Comparison of ENCODE assay signal across 9 cellular contexts in genomic region chr19:50906217-50906616, GRCh38. TPM values are rescaled to one million over a fixed set of nuclear protein-coding genes. Genes with fewer than 3 reads are reported as not detected.
A peak's percentile ranks its signal among the peaks of the same experiment; 100 is the strongest.
DNase-seq lines count a peak whose midpoint lies in the region; ATAC-seq and TF ChIP-seq lines count a peak whose summit lies in the region.
"Had no signal": no experiment of that assay in that cellular context is flagged by ENCODE, and none has a peak within 500 bp of the region (broad histone marks: within the 10 kb centered on the region; RNA-seq: fewer than 3 reads in every experiment).

No MANE protein-coding gene starts in this region.

- no peaks in the 10 kb centered on the region for H3K9me3 Mint-ChIP-seq in activated T-cell treated with anti-CD3 and anti-CD28 coated beads, Interleukin-2, amount 50 U/mL, for 4 hours

- no peak overlapping the region for H3K9ac ChIP-seq in DND-41 (ENCODE audit: low read depth, low read length)

- no peak overlapping the region for H3K4me2 ChIP-seq in DND-41 (ENCODE audit: insufficient read depth, low read length)

- no peak for TF ChIP-seq POLR2A in uterus (IDR thresholded peaks at IDR 0.05)

- H3K4me3 ChIP-seq in DND-41 (ENCODE audit: low read depth in 1 of 2, low read length in 2 of 2) = no peak overlapping the region
- H3K4me3 ChIP-seq in kidney epithelial cell (ENCODE audit: low read depth, low read length) = no peak overlapping the region
- H3K4me3 ChIP-seq in uterus = no peak overlapping the region

- no peak overlapping the region for H3K4me3 Mint-ChIP-seq in activated T-cell treated with anti-CD3 and anti-CD28 coated beads, Interleukin-2, amount 50 U/mL, for 4 hours

- no peak overlapping the region for H3K27ac ChIP-seq in DND-41 (ENCODE audit: low read length)
- H3K27ac ChIP-seq in uterus = no peak overlapping the region

- H3K4me1 ChIP-seq in DND-41 (ENCODE audit: insufficient read depth, low read length) (no peaks in the 10 kb centered on the region), uterus (no peaks in the 10 kb centered on the region)

- H3K36me3 ChIP-seq in DND-41 (ENCODE audit: insufficient read depth, low read length) (no peaks in the 10 kb centered on the region), kidney epithelial cell (ENCODE audit: control insufficient read depth, insufficient read depth, low read length) (no peaks in the 10 kb centered on the region), uterus (no peaks in the 10 kb centered on the region)

- H3K27me3 ChIP-seq in DND-41 (ENCODE audit: insufficient read depth, low read length, poor library complexity) = no peaks in the 10 kb centered on the region
- peaks cover 30% of the 10 kb centered on the region for H3K27me3 ChIP-seq in kidney epithelial cell (ENCODE audit: control insufficient read depth, insufficient read depth, low read length)
- H3K27me3 ChIP-seq in uterus = peaks cover 0 to 4% of the 10 kb centered on the region in 2 donors

- ATAC-seq in DND-41 (ENCODE audit: insufficient read depth, low read depth) = no peak
- peak in 1 of 2 donors; percentile 44 for ATAC-seq in activated T-cell treated with anti-CD3 and anti-CD28 coated beads, Interleukin-2, amount 50 U/mL, for 4 hours
- no peak for ATAC-seq in HG02840 (IDR thresholded peaks at IDR 0.05; ENCODE audit: low FRiP score, unreplicated experiment)

- peaks cover 64% of the 10 kb centered on the region for H3K27me3 Mint-ChIP-seq in activated T-cell treated with anti-CD3 and anti-CD28 coated beads, Interleukin-2, amount 50 U/mL, for 4 hours (ENCODE audit: low read depth)

- no peaks in the 10 kb centered on the region for H4K20me1 ChIP-seq in DND-41 (ENCODE audit: insufficient read depth, low read length)

- no peaks in the 10 kb centered on the region for H3K36me3 Mint-ChIP-seq in activated T-cell treated with anti-CD3 and anti-CD28 coated beads, Interleukin-2, amount 50 U/mL, for 4 hours (ENCODE audit: insufficient read depth)

- DNase-seq in DND-41 (peak; percentile 43), Kasumi-1 (lab: John Stamatoyannopoulos, UW) (peak; percentile 29 to 54), kidney epithelial cell (ENCODE audit: low read depth) (no peak), SW480 (ENCODE audit: low spot score) (no peak), EL (no peak), uterus (no peak)
- peak; percentile 17 for DNase-seq in activated T-cell treated with anti-CD3 and anti-CD28 coated beads, Interleukin-2, amount 50 U/mL, for 4 hours

- intact Hi-C loops in uterus (cut with DNase I; ENCODE audit: low total_unique reads) = no loop called here

- no peak overlapping the region for H2AFZ ChIP-seq in DND-41 (ENCODE audit: low read depth, low read length)

- no peaks in the 10 kb centered on the region for H3K9me3 ChIP-seq in DND-41 (ENCODE audit: insufficient read depth, low read length, severe bottlenecking)
- H3K9me3 ChIP-seq in uterus = no peaks in the 10 kb centered on the region

- TF ChIP-seq CTCF in DND-41 (IDR thresholded peaks at IDR 0.05; ENCODE audit: borderline replicate concordance, extremely low read depth, low read length, poor library complexity, severe bottlenecking) (peak; percentile 74), kidney epithelial cell (IDR thresholded peaks at IDR 0.05; ENCODE audit: insufficient read depth, low read length, poor library complexity, severe bottlenecking) (peak; percentile 48), uterus (IDR thresholded peaks at IDR 0.05) (peak in 1 of 4 experiments; percentile 30)

- H3K79me2 ChIP-seq in DND-41 (ENCODE audit: insufficient read depth, low read length) = no peaks in the 10 kb centered on the region

- peaks cover 4% of the 10 kb centered on the region for H3K4me1 Mint-ChIP-seq in activated T-cell treated with anti-CD3 and anti-CD28 coated beads, Interleukin-2, amount 50 U/mL, for 4 hours (ENCODE audit: low read depth)

RNA-seq across cellular contexts. Expression of gene KLK4, which starts 5.0 kb away (rescaled TPM):
- total RNA-seq in activated T-cell treated with anti-CD3 and anti-CD28 coated beads, Interleukin-2, amount 50 U/mL, for 4 hours = not detected
- total RNA-seq in kidney epithelial cell = not detected in 2 replicates
- total RNA-seq in uterus = 1 to 10 TPM in 1 of 4 donors, not detected in 3; 3.4 TPM
- total RNA-seq: HT1080 had no signal

RNA-seq across cellular contexts. Expression of gene KLK2, which starts 33.0 kb away (rescaled TPM):
- total RNA-seq in activated T-cell treated with anti-CD3 and anti-CD28 coated beads, Interleukin-2, amount 50 U/mL, for 4 hours = not detected
- total RNA-seq in kidney epithelial cell (0.96 TPM in 1 of 2 replicates, not detected in the other), uterus (under 1 TPM in 1 of 4 donors, not detected in 3; 0.41 TPM)
- total RNA-seq: HT1080 had no signal

RNA-seq across cellular contexts. Expression of gene KLK5, which starts 46.6 kb away (rescaled TPM):
- total RNA-seq in activated T-cell treated with anti-CD3 and anti-CD28 coated beads, Interleukin-2, amount 50 U/mL, for 4 hours = not detected
- total RNA-seq in kidney epithelial cell = 10.8 and 11.3 TPM in 2 replicates
- 1 to 10 TPM in 1 of 4 donors, under 1 TPM in 1, not detected in 2; 0.69 to 1.0 TPM for total RNA-seq in uterus
- total RNA-seq: HT1080 had no signal

RNA-seq across cellular contexts. Expression of gene KLK3, which starts 51.5 kb away (rescaled TPM):
- not detected for total RNA-seq in activated T-cell treated with anti-CD3 and anti-CD28 coated beads, Interleukin-2, amount 50 U/mL, for 4 hours
- total RNA-seq in kidney epithelial cell = not detected in 2 replicates
- total RNA-seq in uterus = 1 to 10 TPM in 1 of 4 donors, not detected in 3; 1.4 TPM
- total RNA-seq: HT1080 had no signal

Comparison
In these comparisons a context has a peak if more than half of its experiments do, and no peak if none do; other contexts are left out.
1. DNase-seq: peak in DND-41 (single experiment), Kasumi-1 (2 of 2) and activated T-cell treated with anti-CD3 and anti-CD28 coated beads, Interleukin-2, amount 50 U/mL, for 4 hours (single experiment); none in kidney epithelial cell (single experiment), SW480 (single experiment), EL (single experiment) and uterus (0 of 2).